Comparison of ENCODE assay signal across 1 cellular context in the genomic region with DNA sequence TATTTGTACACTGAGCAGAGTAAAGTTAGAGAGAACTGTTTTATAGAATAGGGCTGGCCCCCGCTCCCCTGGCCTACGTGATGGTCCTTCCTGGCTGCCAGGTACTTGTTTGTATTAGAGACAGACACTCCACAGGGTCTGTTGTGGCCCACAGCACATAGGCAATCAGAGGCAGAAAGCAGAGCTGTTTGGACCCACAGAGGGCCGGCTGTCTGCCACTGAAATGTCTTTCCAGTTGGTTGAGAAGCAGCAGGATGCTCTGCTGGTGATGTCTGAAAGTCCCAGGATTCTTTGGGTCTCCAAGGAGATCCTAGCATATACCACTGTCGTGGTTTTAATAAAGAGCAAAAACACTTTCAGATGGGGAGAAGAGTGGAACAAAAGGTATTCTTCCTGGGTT.
TF ChIP-seq lines count a peak whose summit lies in the region.

No MANE protein-coding gene starts in this region.

TF ChIP-seq in H1, 55 proteins besides CTCF, POLR2A, EP300 and RAD21:
- no peak for TF ChIP-seq RNF2 (IDR thresholded peaks at IDR 0.05; ENCODE audit: borderline replicate concordance, low read depth, low read length, missing control alignments, poor library complexity, severe bottlenecking)
- TF ChIP-seq, protein P1, sequence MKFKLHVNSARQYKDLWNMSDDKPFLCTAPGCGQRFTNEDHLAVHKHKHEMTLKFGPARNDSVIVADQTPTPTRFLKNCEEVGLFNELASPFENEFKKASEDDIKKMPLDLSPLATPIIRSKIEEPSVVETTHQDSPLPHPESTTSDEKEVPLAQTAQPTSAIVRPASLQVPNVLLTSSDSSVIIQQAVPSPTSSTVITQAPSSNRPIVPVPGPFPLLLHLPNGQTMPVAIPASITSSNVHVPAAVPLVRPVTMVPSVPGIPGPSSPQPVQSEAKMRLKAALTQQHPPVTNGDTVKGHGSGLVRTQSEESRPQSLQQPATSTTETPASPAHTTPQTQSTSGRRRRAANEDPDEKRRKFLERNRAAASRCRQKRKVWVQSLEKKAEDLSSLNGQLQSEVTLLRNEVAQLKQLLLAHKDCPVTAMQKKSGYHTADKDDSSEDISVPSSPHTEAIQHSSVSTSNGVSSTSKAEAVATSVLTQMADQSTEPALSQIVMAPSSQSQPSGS (IDR thresholded peaks at IDR 0.05; ENCODE audit: low read length), result no peak
- TF ChIP-seq POLR2AphosphoS5 (IDR thresholded peaks at IDR 0.05; ENCODE audit: low read depth, low read length), result no peak
- TF ChIP-seq, protein P2, sequence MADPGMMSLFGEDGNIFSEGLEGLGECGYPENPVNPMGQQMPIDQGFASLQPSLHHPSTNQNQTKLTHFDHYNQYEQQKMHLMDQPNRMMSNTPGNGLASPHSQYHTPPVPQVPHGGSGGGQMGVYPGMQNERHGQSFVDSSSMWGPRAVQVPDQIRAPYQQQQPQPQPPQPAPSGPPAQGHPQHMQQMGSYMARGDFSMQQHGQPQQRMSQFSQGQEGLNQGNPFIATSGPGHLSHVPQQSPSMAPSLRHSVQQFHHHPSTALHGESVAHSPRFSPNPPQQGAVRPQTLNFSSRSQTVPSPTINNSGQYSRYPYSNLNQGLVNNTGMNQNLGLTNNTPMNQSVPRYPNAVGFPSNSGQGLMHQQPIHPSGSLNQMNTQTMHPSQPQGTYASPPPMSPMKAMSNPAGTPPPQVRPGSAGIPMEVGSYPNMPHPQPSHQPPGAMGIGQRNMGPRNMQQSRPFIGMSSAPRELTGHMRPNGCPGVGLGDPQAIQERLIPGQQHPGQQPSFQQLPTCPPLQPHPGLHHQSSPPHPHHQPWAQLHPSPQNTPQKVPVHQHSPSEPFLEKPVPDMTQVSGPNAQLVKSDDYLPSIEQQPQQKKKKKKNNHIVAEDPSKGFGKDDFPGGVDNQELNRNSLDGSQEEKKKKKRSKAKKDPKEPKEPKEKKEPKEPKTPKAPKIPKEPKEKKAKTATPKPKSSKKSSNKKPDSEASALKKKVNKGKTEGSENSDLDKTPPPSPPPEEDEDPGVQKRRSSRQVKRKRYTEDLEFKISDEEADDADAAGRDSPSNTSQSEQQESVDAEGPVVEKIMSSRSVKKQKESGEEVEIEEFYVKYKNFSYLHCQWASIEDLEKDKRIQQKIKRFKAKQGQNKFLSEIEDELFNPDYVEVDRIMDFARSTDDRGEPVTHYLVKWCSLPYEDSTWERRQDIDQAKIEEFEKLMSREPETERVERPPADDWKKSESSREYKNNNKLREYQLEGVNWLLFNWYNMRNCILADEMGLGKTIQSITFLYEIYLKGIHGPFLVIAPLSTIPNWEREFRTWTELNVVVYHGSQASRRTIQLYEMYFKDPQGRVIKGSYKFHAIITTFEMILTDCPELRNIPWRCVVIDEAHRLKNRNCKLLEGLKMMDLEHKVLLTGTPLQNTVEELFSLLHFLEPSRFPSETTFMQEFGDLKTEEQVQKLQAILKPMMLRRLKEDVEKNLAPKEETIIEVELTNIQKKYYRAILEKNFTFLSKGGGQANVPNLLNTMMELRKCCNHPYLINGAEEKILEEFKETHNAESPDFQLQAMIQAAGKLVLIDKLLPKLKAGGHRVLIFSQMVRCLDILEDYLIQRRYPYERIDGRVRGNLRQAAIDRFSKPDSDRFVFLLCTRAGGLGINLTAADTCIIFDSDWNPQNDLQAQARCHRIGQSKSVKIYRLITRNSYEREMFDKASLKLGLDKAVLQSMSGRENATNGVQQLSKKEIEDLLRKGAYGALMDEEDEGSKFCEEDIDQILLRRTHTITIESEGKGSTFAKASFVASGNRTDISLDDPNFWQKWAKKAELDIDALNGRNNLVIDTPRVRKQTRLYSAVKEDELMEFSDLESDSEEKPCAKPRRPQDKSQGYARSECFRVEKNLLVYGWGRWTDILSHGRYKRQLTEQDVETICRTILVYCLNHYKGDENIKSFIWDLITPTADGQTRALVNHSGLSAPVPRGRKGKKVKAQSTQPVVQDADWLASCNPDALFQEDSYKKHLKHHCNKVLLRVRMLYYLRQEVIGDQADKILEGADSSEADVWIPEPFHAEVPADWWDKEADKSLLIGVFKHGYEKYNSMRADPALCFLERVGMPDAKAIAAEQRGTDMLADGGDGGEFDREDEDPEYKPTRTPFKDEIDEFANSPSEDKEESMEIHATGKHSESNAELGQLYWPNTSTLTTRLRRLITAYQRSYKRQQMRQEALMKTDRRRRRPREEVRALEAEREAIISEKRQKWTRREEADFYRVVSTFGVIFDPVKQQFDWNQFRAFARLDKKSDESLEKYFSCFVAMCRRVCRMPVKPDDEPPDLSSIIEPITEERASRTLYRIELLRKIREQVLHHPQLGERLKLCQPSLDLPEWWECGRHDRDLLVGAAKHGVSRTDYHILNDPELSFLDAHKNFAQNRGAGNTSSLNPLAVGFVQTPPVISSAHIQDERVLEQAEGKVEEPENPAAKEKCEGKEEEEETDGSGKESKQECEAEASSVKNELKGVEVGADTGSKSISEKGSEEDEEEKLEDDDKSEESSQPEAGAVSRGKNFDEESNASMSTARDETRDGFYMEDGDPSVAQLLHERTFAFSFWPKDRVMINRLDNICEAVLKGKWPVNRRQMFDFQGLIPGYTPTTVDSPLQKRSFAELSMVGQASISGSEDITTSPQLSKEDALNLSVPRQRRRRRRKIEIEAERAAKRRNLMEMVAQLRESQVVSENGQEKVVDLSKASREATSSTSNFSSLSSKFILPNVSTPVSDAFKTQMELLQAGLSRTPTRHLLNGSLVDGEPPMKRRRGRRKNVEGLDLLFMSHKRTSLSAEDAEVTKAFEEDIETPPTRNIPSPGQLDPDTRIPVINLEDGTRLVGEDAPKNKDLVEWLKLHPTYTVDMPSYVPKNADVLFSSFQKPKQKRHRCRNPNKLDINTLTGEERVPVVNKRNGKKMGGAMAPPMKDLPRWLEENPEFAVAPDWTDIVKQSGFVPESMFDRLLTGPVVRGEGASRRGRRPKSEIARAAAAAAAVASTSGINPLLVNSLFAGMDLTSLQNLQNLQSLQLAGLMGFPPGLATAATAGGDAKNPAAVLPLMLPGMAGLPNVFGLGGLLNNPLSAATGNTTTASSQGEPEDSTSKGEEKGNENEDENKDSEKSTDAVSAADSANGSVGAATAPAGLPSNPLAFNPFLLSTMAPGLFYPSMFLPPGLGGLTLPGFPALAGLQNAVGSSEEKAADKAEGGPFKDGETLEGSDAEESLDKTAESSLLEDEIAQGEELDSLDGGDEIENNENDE (IDR thresholded peaks at IDR 0.05; ENCODE audit: insufficient replicate concordance, low read length), result no peak
- TF ChIP-seq BCL11A (IDR thresholded peaks at IDR 0.05; ENCODE audit: low read depth in 2 of 2, low read length in 2 of 2), result no peak
- TF ChIP-seq, protein P3, sequence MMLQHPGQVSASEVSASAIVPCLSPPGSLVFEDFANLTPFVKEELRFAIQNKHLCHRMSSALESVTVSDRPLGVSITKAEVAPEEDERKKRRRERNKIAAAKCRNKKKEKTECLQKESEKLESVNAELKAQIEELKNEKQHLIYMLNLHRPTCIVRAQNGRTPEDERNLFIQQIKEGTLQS (IDR thresholded peaks at IDR 0.05; ENCODE audit: insufficient read depth, low read depth, low read length), result no peak
- no peak for TF ChIP-seq NRF1 (IDR thresholded peaks at IDR 0.05; ENCODE audit: low read depth, low read length)
- no peak for TF ChIP-seq SIN3A (conservative IDR thresholded peaks at IDR 0.05 in 1 of 2, IDR thresholded peaks at IDR 0.05 in 1 of 2; ENCODE audit: low read depth in 1 of 2, low read length in 2 of 2)
- no peak for TF ChIP-seq JUND (IDR thresholded peaks at IDR 0.05; ENCODE audit: low read length)
- TF ChIP-seq RBBP5 (IDR thresholded peaks at IDR 0.05; ENCODE audit: borderline replicate concordance, low read depth, low read length), result no peak
- TF ChIP-seq CBX8 (IDR thresholded peaks at IDR 0.05; ENCODE audit: borderline replicate concordance, low read depth, low read length), result no peak
- no peak for TF ChIP-seq TEAD4 (IDR thresholded peaks at IDR 0.05; ENCODE audit: low read depth, low read length)
- no peak for TF ChIP-seq JUN (IDR thresholded peaks at IDR 0.05; ENCODE audit: low read depth, low read length)
- no peak for TF ChIP-seq RFX5 (IDR thresholded peaks at IDR 0.05; ENCODE audit: borderline replicate concordance, low read depth, low read length)
